22 cellular contexts compared by ENCODE assay signal in genomic region chr6:10850728-10851127, GRCh38. TPM values are rescaled to one million over a fixed set of nuclear protein-coding genes. Genes with fewer than 3 reads are reported as not detected.
A peak's percentile ranks its signal among the peaks of the same experiment; 100 is the strongest.
DNase-seq lines count a peak whose midpoint lies in the region; TF ChIP-seq lines count a peak whose summit lies in the region.
"Had no signal": no experiment of that assay in that cellular context is flagged by ENCODE, and none has a peak within 500 bp of the region (broad histone marks: within the 10 kb centered on the region; RNA-seq: fewer than 3 reads in every experiment).

No MANE protein-coding gene starts in this region.

- H3K4me3 Mint-ChIP-seq in type B pancreatic cell: no peak overlapping the region
- H3K4me3 Mint-ChIP-seq: T-cell had no signal

- H3K4ac ChIP-seq in neuronal stem cell (ENCODE audit: low read length) (no peak overlapping the region), mesenchymal stem cell (ENCODE audit: low read depth in 1 of 2, low read length in 2 of 2) (no peak overlapping the region)

- H3K36me3 Mint-ChIP-seq in type B pancreatic cell: no peaks in the 10 kb centered on the region

- DNase-seq in PC-9 (peak; percentile 12 to 75), neuronal stem cell (ENCODE audit: low spot score) (no peak), type B pancreatic cell (ENCODE audit: extremely low spot score, unreplicated experiment) (no peak), ecto neural progenitor cell (ENCODE audit: low spot score) (no peak), mesenchymal stem cell (no peak)
- no peak for DNase-seq in activated CD4-positive, alpha-beta T cell treated with anti-CD3 and anti-CD28 coated beads for 1 hour
- DNase-seq: Calu3, DMS79 treated with DMSO at 0.1 percent for 48 hours, GF-D8, IMR-90, NCI-H1092, NCI-H1436, NCI-H187, NCI-H2107, NCI-H446, NCI-H524 treated with DMSO at 0.1 percent for 48 hours, NCI-H774, T-cell had no signal

- no peak overlapping the region for H2BK12ac ChIP-seq in neuronal stem cell (ENCODE audit: low read length)
- no peak overlapping the region for H2BK12ac ChIP-seq in mesenchymal stem cell (ENCODE audit: low read length in 2 of 2)

- H4K20me1 ChIP-seq in PC-9 (ENCODE audit: insufficient read depth): no peaks in the 10 kb centered on the region

- no peaks in the 10 kb centered on the region for H3K36me3 ChIP-seq in HEK293 (ENCODE audit: control insufficient read depth in 2 of 2, insufficient read depth in 1 of 2, low read length in 2 of 2)
- no peaks in the 10 kb centered on the region for H3K36me3 ChIP-seq in PC-9 (ENCODE audit: low read depth)
- H3K36me3 ChIP-seq in neuronal stem cell (replicated peaks in 1 of 2; ENCODE audit: control insufficient read depth in 2 of 2, insufficient read depth in 2 of 2, low read length in 2 of 2): no peaks in the 10 kb centered on the region
- H3K36me3 ChIP-seq in mesenchymal stem cell (ENCODE audit: control insufficient read depth in 1 of 2, insufficient read depth in 2 of 2, low read depth in 1 of 2, low read length in 2 of 2): no peaks in the 10 kb centered on the region
- H3K36me3 ChIP-seq: SJSA1 had no signal

- POLR2A ChIA-PET in HEK293 (lab: Yijun Ruan, JAX): no interaction called here
- POLR2A ChIA-PET in PC-9 (lab: Charles Lee; ENCODE audit: unreplicated experiment): no interaction called here

- no peaks in the 10 kb centered on the region for H3K79me2 ChIP-seq in PC-9 (ENCODE audit: low read depth)

- H4K91ac ChIP-seq in neuronal stem cell (ENCODE audit: low read depth, low read length, poor library complexity) (no peak overlapping the region), mesenchymal stem cell (ENCODE audit: low read length) (no peak overlapping the region)

- no peak overlapping the region for H2BK5ac ChIP-seq in neuronal stem cell (ENCODE audit: low read length)
- H2BK5ac ChIP-seq in mesenchymal stem cell (ENCODE audit: low read depth, low read length, poor library complexity, severe bottlenecking): no peak overlapping the region

- H3F3A ChIP-seq in PC-9 (ENCODE audit: insufficient read depth, low read depth): no peaks in the 10 kb centered on the region

- no peak overlapping the region for H2BK15ac ChIP-seq in neuronal stem cell (ENCODE audit: low read length)
- no peak overlapping the region for H2BK15ac ChIP-seq in mesenchymal stem cell (ENCODE audit: low read depth, poor library complexity, severe bottlenecking)

- 0 out of 2 replicates have a peak overlapping the region, but pooled peaks have one; percentile 19 for H3K4me2 ChIP-seq in PC-9
- H3K4me2 ChIP-seq in neuronal stem cell (ENCODE audit: insufficient read depth, low read length, poor library complexity, severe bottlenecking): no peak overlapping the region
- no peak overlapping the region for H3K4me2 ChIP-seq in mesenchymal stem cell (ENCODE audit: low read length, poor library complexity, severe bottlenecking)
- H3K4me2 ChIP-seq: KMS-11 had no signal

- H3K27me3 Mint-ChIP-seq in type B pancreatic cell: peaks cover 3% of the 10 kb centered on the region

- H3K9me2 ChIP-seq in PC-9 (ENCODE audit: insufficient read depth): no peaks in the 10 kb centered on the region

- H3K9ac ChIP-seq in neuronal stem cell (ENCODE audit: low read depth, low read length, poor library complexity) (no peak overlapping the region), mesenchymal stem cell (ENCODE audit: low read length) (no peak overlapping the region)
- H3K9ac ChIP-seq: KMS-11 had no signal

- H3K9me3 Mint-ChIP-seq in type B pancreatic cell: peaks cover 12% of the 10 kb centered on the region

- H2AK5ac ChIP-seq in neuronal stem cell (ENCODE audit: low read depth, low read length): no peak overlapping the region
- no peak overlapping the region for H2AK5ac ChIP-seq in mesenchymal stem cell (ENCODE audit: low read length, severe bottlenecking)

- no peak overlapping the region for H3K4me3 ChIP-seq in HEK293 (ENCODE audit: low read depth, low read length)
- no peak overlapping the region for H3K4me3 ChIP-seq in PC-9
- no peak overlapping the region for H3K4me3 ChIP-seq in neuronal stem cell (ENCODE audit: low read length in 2 of 2)
- H3K4me3 ChIP-seq in mesenchymal stem cell (ENCODE audit: insufficient read depth in 1 of 2, low read depth in 1 of 2, low read length in 2 of 2): no peak overlapping the region
- H3K4me3 ChIP-seq: SJSA1 had no signal

- H3K18ac ChIP-seq in neuronal stem cell (ENCODE audit: low read length): peak overlapping the region; percentile 81
- no peak overlapping the region for H3K18ac ChIP-seq in mesenchymal stem cell (ENCODE audit: low read depth in 1 of 2, low read length in 2 of 2)

- intact Hi-C loops in PC-9 (cut with micrococcal nuclease; ENCODE audit: unreplicated experiment): no loop called here

- no peak overlapping the region for H3K27ac ChIP-seq in HEK293 (ENCODE audit: extremely low read depth, low read depth, low read length)
- no peak overlapping the region for H3K27ac ChIP-seq in PC-9
- no peak overlapping the region for H3K27ac ChIP-seq in neuronal stem cell (replicated peaks; ENCODE audit: low read length)
- H3K27ac ChIP-seq in mesenchymal stem cell (ENCODE audit: low read length, poor library complexity, severe bottlenecking): no peak overlapping the region
- H3K27ac ChIP-seq: KMS-11, SJSA1 had no signal

- H3K27ac Mint-ChIP-seq in type B pancreatic cell: peak overlapping the region; percentile 20
- H3K27ac Mint-ChIP-seq: T-cell had no signal

- H3K79me1 ChIP-seq in neuronal stem cell (ENCODE audit: low read depth, low read length) (no peaks in the 10 kb centered on the region), mesenchymal stem cell (replicated peaks; ENCODE audit: low read length, poor library complexity, severe bottlenecking) (no peaks in the 10 kb centered on the region)

- H3K4me1 ChIP-seq in HEK293 (ENCODE audit: control insufficient read depth, insufficient read depth, low read length) (no peaks in the 10 kb centered on the region; the same call in 1 of the 2 replicates), PC-9 (replicated peaks; ENCODE audit: insufficient read depth) (no peaks in the 10 kb centered on the region), neuronal stem cell (ENCODE audit: control insufficient read depth in 2 of 2, insufficient read depth in 1 of 2, low read depth in 1 of 2, low read length in 2 of 2) (no peaks in the 10 kb centered on the region), mesenchymal stem cell (ENCODE audit: control insufficient read depth, insufficient read depth, low read depth, low read length) (no peaks in the 10 kb centered on the region)
- H3K4me1 ChIP-seq: SJSA1 had no signal

- TF ChIP-seq CTCF in HEK293 (tag by site-specific recombination; IDR thresholded peaks at IDR 0.05) (no peak), PC-9 (conservative IDR thresholded peaks at IDR 0.05) (no peak), type B pancreatic cell (conservative IDR thresholded peaks at IDR 0.05) (no peak)

- no peaks in the 10 kb centered on the region for H3K9me3 ChIP-seq in HEK293 (ENCODE audit: control insufficient read depth, insufficient read depth, low read depth, low read length)
- H3K9me3 ChIP-seq in PC-9 (ENCODE audit: insufficient read depth, low read depth): no peaks in the 10 kb centered on the region
- H3K9me3 ChIP-seq in neuronal stem cell (replicated peaks in 1 of 2; ENCODE audit: control insufficient read depth in 2 of 2, insufficient read depth in 1 of 2, low read depth in 1 of 2, low read length in 2 of 2): peaks cover 0 to 3% of the 10 kb centered on the region in 2 donors
- H3K9me3 ChIP-seq in mesenchymal stem cell (ENCODE audit: control insufficient read depth, low read length): peaks cover 5% of the 10 kb centered on the region

- no CpG with 5 or more reads among the region's 7 CpGs for WGBS in neuronal stem cell (ENCODE audit: extremely low coverage in 2 of 2, insufficient read length in 2 of 2, insufficient replicate concordance in 1 of 2), 2 donors
- WGBS in mesenchymal stem cell: 88% methylated on average over 5 of the region's 7 CpGs

- H2AFZ ChIP-seq in PC-9 (no peak overlapping the region), neuronal stem cell (ENCODE audit: low read length) (no peak overlapping the region), mesenchymal stem cell (ENCODE audit: low read depth, low read length) (no peak overlapping the region)

- no peak overlapping the region for H3K14ac ChIP-seq in neuronal stem cell (ENCODE audit: low read length)
- H3K14ac ChIP-seq in mesenchymal stem cell (ENCODE audit: low read length in 2 of 2): no peak overlapping the region

- CTCF ChIA-PET in HEK293 (lab: Yijun Ruan, JAX): interaction anchor here (0.7 to 1.1 kb wide), 4 partner anchors 8 to 372 kb away, joined by 3 to 4 read pairs (median 4); no protein-coding TSS in a partner anchor
- CTCF ChIA-PET in PC-9 (lab: Charles Lee): interaction anchor here (0.6 to 0.7 kb wide), 2 partner anchors 10 to 118 kb away, joined by 3 to 11 read pairs; no protein-coding TSS in a partner anchor

- no peaks in the 10 kb centered on the region for H3K4me1 Mint-ChIP-seq in type B pancreatic cell (ENCODE audit: unreplicated experiment)

- H2BK120ac ChIP-seq in neuronal stem cell (ENCODE audit: low read depth, low read length) (no peak overlapping the region), mesenchymal stem cell (ENCODE audit: low read depth, low read length) (no peak overlapping the region)

- H3K23ac ChIP-seq in neuronal stem cell (ENCODE audit: low read depth, low read length, poor library complexity): no peak overlapping the region
- H3K23ac ChIP-seq in mesenchymal stem cell (ENCODE audit: low read length in 2 of 2): no peak overlapping the region

- H4K8ac ChIP-seq in neuronal stem cell (ENCODE audit: low read depth, low read length) (peak overlapping the region; percentile 23), mesenchymal stem cell (ENCODE audit: low read length) (no peak overlapping the region)

- H3K27me3 ChIP-seq in PC-9 (ENCODE audit: insufficient read depth, low read depth) (no peaks in the 10 kb centered on the region), neuronal stem cell (ENCODE audit: control insufficient read depth in 3 of 3, insufficient read depth in 3 of 3, low read depth in 1 of 3, low read length in 3 of 3) (no peaks in the 10 kb centered on the region), mesenchymal stem cell (ENCODE audit: control insufficient read depth in 1 of 2, insufficient read depth in 1 of 2, low read length in 2 of 2) (peaks cover 0 to under 1% of the 10 kb centered on the region in 2 experiments)
- H3K27me3 ChIP-seq: SJSA1 had no signal

- BruUV-seq in PC-9 (replicated peaks; lab: Mats Ljungman, UMichigan): no TSS peak

RNA-seq across cellular contexts. Expression of gene MAK, which starts 12.4 kb away (rescaled TPM):
- total RNA-seq in PC-9 (2021) (0.85 and 1.6 TPM in 2 replicates), type B pancreatic cell (ENCODE audit: low replicate concordance) (0.43 and 1.6 TPM in 2 replicates)
- 1.9 TPM for polyA plus RNA-seq in neuronal stem cell (2013, experiment 1 of 2)
- polyA plus RNA-seq in neuronal stem cell (2013, experiment 2 of 2): 2.0 TPM
- polyA plus RNA-seq in mesenchymal stem cell (2013, experiment 1 of 2): 0.03 TPM
- polyA plus RNA-seq in mesenchymal stem cell (2013, experiment 2 of 2): 0.01 TPM
- total RNA-seq: IMR-90, SJSA1 had no signal
- polyA plus RNA-seq: IMR-90 had no signal

RNA-seq across cellular contexts. Expression of gene GCM2, which starts 31.1 kb away (rescaled TPM):
- total RNA-seq in PC-9 (2021): not detected in 2 replicates
- not detected for polyA plus RNA-seq in neuronal stem cell (2013, experiment 1 of 2)
- polyA plus RNA-seq in neuronal stem cell (2013, experiment 2 of 2): not detected
- not detected in 2 replicates for total RNA-seq in type B pancreatic cell (ENCODE audit: low replicate concordance)
- not detected for polyA plus RNA-seq in mesenchymal stem cell (2013, experiment 1 of 2)
- polyA plus RNA-seq in mesenchymal stem cell (2013, experiment 2 of 2): not detected
- total RNA-seq: A673, Calu3, IMR-90, SJSA1, T-cell had no signal
- polyA plus RNA-seq: IMR-90 had no signal

RNA-seq across cellular contexts. Expression of gene SYCP2L, which starts 36.1 kb away (rescaled TPM):
- total RNA-seq in PC-9 (2021): 12.6 and 15.7 TPM in 2 replicates
- polyA plus RNA-seq in neuronal stem cell (2013, experiment 1 of 2): 7.7 TPM
- polyA plus RNA-seq in neuronal stem cell (2013, experiment 2 of 2): 7.9 TPM
- total RNA-seq in type B pancreatic cell (ENCODE audit: low replicate concordance): 4.9 and 6.9 TPM in 2 replicates
- 0.43 TPM for polyA plus RNA-seq in mesenchymal stem cell (2013, experiment 1 of 2)
- polyA plus RNA-seq in mesenchymal stem cell (2013, experiment 2 of 2): 0.33 TPM
- total RNA-seq: Calu3, IMR-90 had no signal

Comparison
In these comparisons a context has a peak if more than half of its experiments do, and no peak if none do; other contexts are left out.
1. DNase-seq: peak in PC-9 (2 of 2); none in neuronal stem cell (single experiment), type B pancreatic cell (single experiment), ecto neural progenitor cell (single experiment), mesenchymal stem cell (single experiment) and activated CD4-positive, alpha-beta T cell treated with anti-CD3 and anti-CD28 coated beads for 1 hour (single experiment).